In genomic region chr2:95275151-95275515, GRCh38 we compare ENCODE assay signal across 21 cellular contexts. TPM values are rescaled to one million over a fixed set of nuclear protein-coding genes. Genes with fewer than 3 reads are reported as not detected.
A peak's percentile ranks its signal among the peaks of the same experiment; 100 is the strongest.
DNase-seq lines count a peak whose midpoint lies in the region; ATAC-seq, FAIRE-seq and TF ChIP-seq lines count a peak whose summit lies in the region.
"Had no signal": no experiment of that assay in that cellular context is flagged by ENCODE, and none has a peak within 500 bp of the region (broad histone marks: within the 10 kb centered on the region; RNA-seq: fewer than 3 reads in every experiment).

No MANE protein-coding gene starts in this region.

- H4K20me1 ChIP-seq in H1 (replicated peaks in 1 of 2; ENCODE audit: control insufficient read depth in 1 of 2, insufficient read depth in 2 of 2, low read length in 2 of 2) (no peaks in the 10 kb centered on the region), osteoblast (ENCODE audit: insufficient read depth, low read length) (no peaks in the 10 kb centered on the region)

- no peak overlapping the region for H3K4me2 ChIP-seq in H1 (ENCODE audit: insufficient read depth in 1 of 2, low read depth in 2 of 2, low read length in 2 of 2)
- H3K4me2 ChIP-seq in osteoblast (ENCODE audit: insufficient read depth, low read length): no peak overlapping the region

- H3K4ac ChIP-seq in H1 (replicated peaks; ENCODE audit: insufficient read length, low read depth, low read length): no peak overlapping the region

- peak; percentile 27 for DNase-seq in activated effector memory CD4-positive, alpha-beta T cell treated with anti-CD3 and anti-CD28 coated beads, Interleukin-2, amount 50 U/mL, for 16 hours
- no peak for DNase-seq in activated effector memory CD4-positive, alpha-beta T cell treated with Interleukin-2 at 50 U/mL for 16 hours
- no peak for DNase-seq in H1 (ENCODE audit: low read depth in 1 of 2, low spot score in 2 of 2)
- DNase-seq in mesothelial cell of epicardium (ENCODE audit: low spot score in 2 of 2, unreplicated experiment in 2 of 2): peak; percentile 6 to 36
- peak; percentile 7 to 44 for DNase-seq in tibial artery
- DNase-seq in CD4-positive, alpha-beta T cell: no peak
- DNase-seq in osteoblast (ENCODE audit: insufficient read length, low spot score, missing footprints): no peak
- DNase-seq in occipital lobe (lab: John Stamatoyannopoulos, UW): no peak
- DNase-seq: activated CD4-positive, alpha-beta memory T cell treated with anti-CD3 and anti-CD28 coated beads, Interleukin-2, amount 10 ng/mL, durations not matched to agents 7 days and 5 days; erythroblast; heart right ventricle; Karpas-422; naive thymus-derived CD4-positive, alpha-beta T cell; NCI-H446; stimulated activated CD4-positive, alpha-beta T cell treated with anti-CD3 and anti-CD28 coated beads, Interleukin-2, amount 100 ng/mL, for 48 hours had no signal

- peaks cover 58 to 95% of the 10 kb centered on the region in 2 experiments for H3K9me3 ChIP-seq in H1 (ENCODE audit: insufficient read depth in 2 of 2, low read depth in 1 of 2, low read length in 1 of 2)
- H3K9me3 ChIP-seq in tibial artery: no peaks in the 10 kb centered on the region
- H3K9me3 ChIP-seq in CD4-positive, alpha-beta T cell (ENCODE audit: control insufficient read depth, low read length): no peaks in the 10 kb centered on the region
- no peaks in the 10 kb centered on the region for H3K9me3 ChIP-seq in osteoblast (ENCODE audit: low read depth, low read length)
- H3K9me3 ChIP-seq: heart right ventricle, tibial nerve had no signal

- no peak overlapping the region for H2AFZ ChIP-seq in H1 (ENCODE audit: low read length)
- H2AFZ ChIP-seq in osteoblast (ENCODE audit: low read length): no peak overlapping the region

- 0 out of 2 replicates have a peak overlapping the region, but pooled peaks have one; percentile 61 for H2BK20ac ChIP-seq in H1 (ENCODE audit: low read length)

- H3K79me1 ChIP-seq in H1 (ENCODE audit: low read depth, low read length): no peaks in the 10 kb centered on the region

- H2BK15ac ChIP-seq in H1 (ENCODE audit: low read length): no peak overlapping the region

- CTCF ChIA-PET in H1 (lab: Charles Lee; ENCODE audit: partially characterized antibody): no interaction called here
- CTCF ChIA-PET in CD4-positive, alpha-beta T cell (lab: Charles Lee): no interaction called here

- no peaks in the 10 kb centered on the region for H3K23me2 ChIP-seq in H1 (ENCODE audit: low read depth, low read length)

- H3K79me2 ChIP-seq in H1 (ENCODE audit: control insufficient read depth in 1 of 2, insufficient read depth in 2 of 2, low read length in 2 of 2): no peaks in the 10 kb centered on the region
- H3K79me2 ChIP-seq in osteoblast (ENCODE audit: insufficient read depth, low read length): no peaks in the 10 kb centered on the region

- H3K4me3 Mint-ChIP-seq in mesothelial cell of epicardium: peak overlapping the region; percentile 51
- H3K4me3 Mint-ChIP-seq in CD4-positive, alpha-beta T cell: no peak overlapping the region
- H3K4me3 Mint-ChIP-seq: activated CD4-positive, alpha-beta memory T cell treated with anti-CD3 and anti-CD28 coated beads, Interleukin-2, amount 10 ng/mL, durations not matched to agents 7 days and 5 days; naive thymus-derived CD4-positive, alpha-beta T cell had no signal

- H3K4me3 ChIP-seq in H1 (ENCODE audit: extremely low read depth in 1 of 4, insufficient read depth in 2 of 4, low read depth in 3 of 4, low read length in 4 of 4): no peak overlapping the region
- H3K4me3 ChIP-seq in tibial artery: no peak overlapping the region
- no peak overlapping the region for H3K4me3 ChIP-seq in osteoblast (ENCODE audit: insufficient read depth, low read length)
- H3K4me3 ChIP-seq: coronary artery, heart right ventricle, SK-N-MC, tibial nerve had no signal

- peak overlapping the region; percentile 71; the same call in 1 of the 2 replicates for H2BK5ac ChIP-seq in H1 (ENCODE audit: low read depth, low read length)

- 73% methylated on average over 4 of the region's 4 CpGs; no CpG with 5 or more reads in 1 of the 2 experiments for WGBS in H1 (ENCODE audit: extremely low coverage in 1 of 2, insufficient coverage in 1 of 2, insufficient read length in 1 of 2, insufficient replicate concordance in 2 of 2, low coverage in 1 of 2, low lambda C conversion rate in 2 of 2, missing lambda C conversion rate in 1 of 2), 2 experiments

- no peak for TF ChIP-seq EP300 in H1 (IDR thresholded peaks at IDR 0.05; ENCODE audit: borderline replicate concordance in 1 of 2, low read depth in 2 of 2, low read length in 2 of 2)

- TF ChIP-seq POLR2A in H1 (IDR thresholded peaks at IDR 0.05; ENCODE audit: control extremely low read depth in 1 of 2, low read depth in 2 of 2, low read length in 2 of 2): no peak

- H3K27ac ChIP-seq in H1 (ENCODE audit: low read depth, low read length) (no peak overlapping the region), tibial artery (no peak overlapping the region), osteoblast (ENCODE audit: low read depth, low read length) (no peak overlapping the region)
- no peak overlapping the region for H3K27ac ChIP-seq in CD4-positive, alpha-beta T cell (ENCODE audit: low read depth, low read length)
- H3K27ac ChIP-seq: coronary artery, heart right ventricle, SK-N-MC, tibial nerve had no signal

- H3K27ac Mint-ChIP-seq in mesothelial cell of epicardium: peak overlapping the region; percentile 50
- no peak overlapping the region for H3K27ac Mint-ChIP-seq in CD4-positive, alpha-beta T cell
- H3K27ac Mint-ChIP-seq: activated CD4-positive, alpha-beta memory T cell treated with anti-CD3 and anti-CD28 coated beads, Interleukin-2, amount 10 ng/mL, durations not matched to agents 7 days and 5 days; naive thymus-derived CD4-positive, alpha-beta T cell had no signal

- peaks cover 13% of the 10 kb centered on the region for H3K4me1 Mint-ChIP-seq in mesothelial cell of epicardium
- H3K4me1 Mint-ChIP-seq in CD4-positive, alpha-beta T cell (ENCODE audit: low read depth): no peaks in the 10 kb centered on the region
- H3K4me1 Mint-ChIP-seq: activated CD4-positive, alpha-beta memory T cell treated with anti-CD3 and anti-CD28 coated beads, Interleukin-2, amount 10 ng/mL, durations not matched to agents 7 days and 5 days; naive thymus-derived CD4-positive, alpha-beta T cell had no signal

- no peak overlapping the region for H4K5ac ChIP-seq in H1 (ENCODE audit: insufficient read length, low read depth, low read length)

- H3K23ac ChIP-seq in H1 (ENCODE audit: insufficient read length): no peak overlapping the region

- no peak overlapping the region for H2BK12ac ChIP-seq in H1 (ENCODE audit: low read depth, low read length)

- no peak for ATAC-seq in CD4-positive, alpha-beta T cell (ENCODE audit: poor library complexity)
- ATAC-seq: naive thymus-derived CD4-positive, alpha-beta T cell; right cardiac atrium had no signal

- peak overlapping the region; percentile 65 for H2BK120ac ChIP-seq in H1 (replicated peaks; ENCODE audit: low read depth, low read length)

- H3K9ac ChIP-seq in H1 (replicated peaks in 1 of 4; ENCODE audit: extremely low read depth in 1 of 4, low read depth in 3 of 4, low read length in 3 of 4): no peak overlapping the region

- H3K56ac ChIP-seq in H1 (replicated peaks; ENCODE audit: insufficient read length, low read depth, low read length): no peak overlapping the region

- no peaks in the 10 kb centered on the region for H3K36me3 Mint-ChIP-seq in mesothelial cell of epicardium
- H3K36me3 Mint-ChIP-seq in CD4-positive, alpha-beta T cell (ENCODE audit: low read depth): no peaks in the 10 kb centered on the region
- H3K36me3 Mint-ChIP-seq: naive thymus-derived CD4-positive, alpha-beta T cell had no signal

- H3K27me3 Mint-ChIP-seq in mesothelial cell of epicardium (ENCODE audit: low read depth): no peaks in the 10 kb centered on the region
- H3K27me3 Mint-ChIP-seq in CD4-positive, alpha-beta T cell: no peaks in the 10 kb centered on the region
- H3K27me3 Mint-ChIP-seq: activated CD4-positive, alpha-beta memory T cell treated with anti-CD3 and anti-CD28 coated beads, Interleukin-2, amount 10 ng/mL, durations not matched to agents 7 days and 5 days; naive thymus-derived CD4-positive, alpha-beta T cell had no signal

- H3K14ac ChIP-seq in H1 (ENCODE audit: insufficient read length): no peak overlapping the region

- POLR2A ChIA-PET in H1 (lab: Charles Lee; ENCODE audit: partially characterized antibody): no interaction called here
- POLR2A ChIA-PET in CD4-positive, alpha-beta T cell (lab: Charles Lee): no interaction called here

- H3K18ac ChIP-seq in H1 (ENCODE audit: extremely low read depth, low read length): no peak overlapping the region; the same call in none of the 2 replicates

- FAIRE-seq in H1 (lab: Jason Lieb, UNC): no peak
- FAIRE-seq: islet of Langerhans, TTC549 had no signal

- no peaks in the 10 kb centered on the region for H3K27me3 ChIP-seq in H1 (replicated peaks in 1 of 4; ENCODE audit: control insufficient read depth in 3 of 4, extremely low read depth in 1 of 4, insufficient read depth in 3 of 4, low read length in 3 of 4)
- no peaks in the 10 kb centered on the region for H3K27me3 ChIP-seq in tibial artery
- no peaks in the 10 kb centered on the region for H3K27me3 ChIP-seq in CD4-positive, alpha-beta T cell (ENCODE audit: control insufficient read depth, insufficient read depth, low read length)
- H3K27me3 ChIP-seq in osteoblast (ENCODE audit: insufficient read depth, low read length): no peaks in the 10 kb centered on the region
- H3K27me3 ChIP-seq: heart right ventricle, tibial nerve had no signal

- no peak overlapping the region for H4K8ac ChIP-seq in H1 (ENCODE audit: extremely low read depth, insufficient read depth, low read length)

- H3K4me1 ChIP-seq in H1 (replicated peaks in 1 of 4; ENCODE audit: control insufficient read depth in 3 of 4, insufficient read depth in 4 of 4, low read length in 3 of 4): peaks cover 0 to 33% (median 2%) of the 10 kb centered on the region in 4 experiments; a peak in 3 of 7 replicates
- peaks cover 0 to 18% (median 0%) of the 10 kb centered on the region in 4 donors for H3K4me1 ChIP-seq in tibial artery
- peaks cover 5% of the 10 kb centered on the region for H3K4me1 ChIP-seq in osteoblast (ENCODE audit: insufficient read depth, low read length)
- H3K4me1 ChIP-seq: heart right ventricle, tibial nerve had no signal

- no peak overlapping the region for H2AK5ac ChIP-seq in H1 (ENCODE audit: low read depth, low read length)

- peak overlapping the region; percentile 31 for H4K91ac ChIP-seq in H1 (replicated peaks; ENCODE audit: insufficient read length, low read length)

- TF ChIP-seq RAD21 in H1 (IDR thresholded peaks at IDR 0.05 in 1 of 2, conservative IDR thresholded peaks at IDR 0.05 in 1 of 2; ENCODE audit: low read depth in 2 of 2, low read length in 2 of 2): no peak

- H3K9me3 Mint-ChIP-seq in mesothelial cell of epicardium: no peaks in the 10 kb centered on the region
- no peaks in the 10 kb centered on the region for H3K9me3 Mint-ChIP-seq in CD4-positive, alpha-beta T cell
- H3K9me3 Mint-ChIP-seq: activated CD4-positive, alpha-beta memory T cell treated with anti-CD3 and anti-CD28 coated beads, Interleukin-2, amount 10 ng/mL, durations not matched to agents 7 days and 5 days; naive thymus-derived CD4-positive, alpha-beta T cell had no signal

- H3K36me3 ChIP-seq in H1 (ENCODE audit: control insufficient read depth in 2 of 4, insufficient read depth in 4 of 4, low read length in 3 of 4) (no peaks in the 10 kb centered on the region), tibial artery (no peaks in the 10 kb centered on the region), osteoblast (ENCODE audit: insufficient read depth, low read length) (no peaks in the 10 kb centered on the region)
- H3K36me3 ChIP-seq: heart right ventricle had no signal

- no peak for TF ChIP-seq CTCF in H1 (IDR thresholded peaks at IDR 0.05; ENCODE audit: control extremely low read depth in 1 of 3, insufficient read depth in 1 of 3, low read depth in 1 of 3, low read length in 3 of 3)
- no peak for TF ChIP-seq CTCF in mesothelial cell of epicardium (IDR thresholded peaks at IDR 0.05; ENCODE audit: unreplicated experiment)
- no peak for TF ChIP-seq CTCF in tibial artery (IDR thresholded peaks at IDR 0.05)
- no peak for TF ChIP-seq CTCF in CD4-positive, alpha-beta T cell (IDR thresholded peaks at IDR 0.05)
- no peak for TF ChIP-seq CTCF in osteoblast (IDR thresholded peaks at IDR 0.05; ENCODE audit: extremely low read depth, low read depth, low read length)

- intact Hi-C loops in tibial artery (cut with DNase I; ENCODE audit: low total_unique reads): no loop called here
- intact Hi-C loops in CD4-positive, alpha-beta T cell (cut with DNase I, micrococcal nuclease): no loop called here

RNA-seq across cellular contexts. Expression of gene PROM2, which starts 0.9 kb away (rescaled TPM):
- 3.8 and 4.6 TPM in 2 replicates for total RNA-seq in H1 (2021; fragmentation: NEBNext Ultra II Directional; extraction: Animal tissue kit (Norgen Biotek cat#: 25700))
- 1.6 and 2.6 TPM in 2 replicates for polyA plus RNA-seq in H1 (2011; rRNA removed)
- 0.72 TPM for polyA plus RNA-seq in H1 (2011; cell fraction: cytosol; rRNA removed)
- polyA plus RNA-seq in H1 (2011; cell fraction: nucleus; rRNA removed): 6.7 TPM
- 0.66 to 2.7 TPM (median 2.0 TPM) in 4 replicates for polyA plus RNA-seq in H1 (2012, experiment 1 of 2)
- 1.6 TPM for polyA plus RNA-seq in H1 (2012, experiment 2 of 2)
- 7.0 TPM for polyA plus RNA-seq in H1 (2013, experiment 1 of 2)
- 6.0 TPM for polyA plus RNA-seq in H1 (2013, experiment 2 of 2)
- polyA minus RNA-seq in H1 (2011; rRNA and poly(A)+ RNA removed): 0.47 and 1.6 TPM in 2 replicates
- polyA minus RNA-seq in H1 (2011; cell fraction: cytosol; rRNA and poly(A)+ RNA removed): 1.8 TPM
- polyA minus RNA-seq in H1 (2011; cell fraction: nucleus; rRNA and poly(A)+ RNA removed): 6.0 TPM
- total RNA-seq in mesothelial cell of epicardium (20.3 to 23.5 TPM (median 22.1 TPM) in 3 replicates), osteoblast (0.29 and 0.36 TPM in 2 replicates), occipital lobe (1.2 TPM)
- under 1 TPM; 0.60 to 0.73 TPM for total RNA-seq in CD4-positive, alpha-beta T cell
- polyA plus RNA-seq: naive thymus-derived CD4-positive, alpha-beta T cell had no signal

RNA-seq across cellular contexts. Expression of gene KCNIP3, which starts 22.0 kb away (rescaled TPM):
- total RNA-seq in H1 (2021; fragmentation: NEBNext Ultra II Directional; extraction: Animal tissue kit (Norgen Biotek cat#: 25700)): 1.9 and 2.9 TPM in 2 replicates
- polyA plus RNA-seq in H1 (2011; rRNA removed): 0.33 and 0.53 TPM in 2 replicates
- 1.2 TPM for polyA plus RNA-seq in H1 (2011; cell fraction: cytosol; rRNA removed)
- polyA plus RNA-seq in H1 (2011; cell fraction: nucleus; rRNA removed): 1.3 TPM
- polyA plus RNA-seq in H1 (2012, experiment 1 of 2): 0.52 to 0.88 TPM (median 0.61 TPM) in 4 replicates
- 0.10 TPM for polyA plus RNA-seq in H1 (2012, experiment 2 of 2)
- polyA plus RNA-seq in H1 (2013, experiment 1 of 2): 0.95 TPM
- 1.1 TPM for polyA plus RNA-seq in H1 (2013, experiment 2 of 2)
- polyA minus RNA-seq in H1 (2011; rRNA and poly(A)+ RNA removed): 0.16 and 0.49 TPM in 2 replicates
- not detected for polyA minus RNA-seq in H1 (2011; cell fraction: cytosol; rRNA and poly(A)+ RNA removed)
- polyA minus RNA-seq in H1 (2011; cell fraction: nucleus; rRNA and poly(A)+ RNA removed): not detected
- total RNA-seq in mesothelial cell of epicardium (8.3 to 9.2 TPM (median 8.3 TPM) in 3 replicates), osteoblast (under 0.01 and 0.29 TPM in 2 replicates), occipital lobe (6.9 TPM)
- total RNA-seq in CD4-positive, alpha-beta T cell: under 1 TPM in 1 of 2 experiments, not detected in 1; 0.52 TPM
- total RNA-seq: activated CD4-positive, alpha-beta memory T cell treated with anti-CD3 and anti-CD28 coated beads, Interleukin-2, amount 10 ng/mL, durations not matched to agents 7 days and 5 days had no signal
- polyA plus RNA-seq: naive thymus-derived CD4-positive, alpha-beta T cell had no signal

Comparison
In these comparisons a context has a peak if more than half of its experiments do, and no peak if none do; other contexts are left out.
1. DNase-seq: peak in activated effector memory CD4-positive, alpha-beta T cell treated with anti-CD3 and anti-CD28 coated beads, Interleukin-2, amount 50 U/mL, for 16 hours (single experiment), mesothelial cell of epicardium (2 of 2) and tibial artery (2 of 2); none in activated effector memory CD4-positive, alpha-beta T cell treated with Interleukin-2 at 50 U/mL for 16 hours (single experiment), H1 (0 of 2), CD4-positive, alpha-beta T cell (0 of 10), osteoblast (single experiment) and occipital lobe (single experiment).